ENCODE assay signal across 13 cellular contexts in genomic region chr16:68361485-68361884, GRCh38.
"Had no signal": no experiment of that assay in that cellular context is flagged by ENCODE, and none has a peak within 500 bp of the region (broad histone marks: within the 10 kb centered on the region; RNA-seq: fewer than 3 reads in every experiment).

No MANE protein-coding gene starts in this region.

- H3K27ac Mint-ChIP-seq: activated CD4-positive, alpha-beta memory T cell treated with anti-CD3 and anti-CD28 coated beads for 36 hours; activated naive CD4-positive, alpha-beta T cell treated with anti-CD3 and anti-CD28 coated beads, Interleukin-2, amount 50 U/mL, for 72 hours; natural killer cell treated with Interleukin-12 subunit alpha and Interleukin-12 subunit beta and Interleukin-15 and Interleukin-18, amount 100 ng/mL, for 72 hours had no signal

- H3K9me3 ChIP-seq: breast epithelium, testis had no signal

- H3K9me3 Mint-ChIP-seq: activated CD4-positive, alpha-beta memory T cell treated with anti-CD3 and anti-CD28 coated beads for 36 hours; activated naive CD4-positive, alpha-beta T cell treated with anti-CD3 and anti-CD28 coated beads, Interleukin-2, amount 50 U/mL, for 72 hours; activated T-cell treated with anti-CD3 and anti-CD28 coated beads, Interleukin-2, amount 50 U/mL, for 4 hours; natural killer cell treated with Interleukin-12 subunit alpha and Interleukin-12 subunit beta and Interleukin-15 and Interleukin-18, amount 100 ng/mL, for 72 hours; stimulated activated naive CD8-positive, alpha-beta T cell treated with anti-CD3 and anti-CD28 coated beads, Interleukin-15, amount 100 ng/mL, for 72 hours had no signal

- H3K4me3 Mint-ChIP-seq: activated CD4-positive, alpha-beta memory T cell treated with anti-CD3 and anti-CD28 coated beads for 36 hours; activated T-cell treated with anti-CD3 and anti-CD28 coated beads, Interleukin-2, amount 50 U/mL, for 4 hours; natural killer cell treated with Interleukin-12 subunit alpha and Interleukin-12 subunit beta and Interleukin-15 and Interleukin-18, amount 100 ng/mL, for 72 hours; stimulated activated naive CD8-positive, alpha-beta T cell treated with anti-CD3 and anti-CD28 coated beads, Interleukin-15, amount 100 ng/mL, for 72 hours had no signal

- H3K27me3 ChIP-seq: breast epithelium, testis had no signal

- H3K27ac ChIP-seq: breast epithelium, testis had no signal

- H3K4me3 ChIP-seq: testis had no signal

- H3K4me1 ChIP-seq: breast epithelium had no signal

- H3K27me3 Mint-ChIP-seq: activated CD4-positive, alpha-beta memory T cell treated with anti-CD3 and anti-CD28 coated beads for 36 hours had no signal

- DNase-seq: activated CD4-positive, alpha-beta memory T cell treated with anti-CD3 and anti-CD28 coated beads for 36 hours; activated CD4-positive, alpha-beta T cell treated with anti-CD3 and anti-CD28 coated beads for 1 hour; activated effector memory CD4-positive, alpha-beta T cell treated with anti-CD3 and anti-CD28 coated beads, Interleukin-2, amount 50 U/mL, for 16 hours; activated T-cell treated with anti-CD3 and anti-CD28 coated beads, Interleukin-2, amount 50 U/mL, for 4 hours; stimulated activated CD4-positive, alpha-beta T cell treated with anti-CD3 and anti-CD28 coated beads, Interleukin-15, amount 100 ng/mL, for 24 hours; stimulated activated CD4-positive, alpha-beta T cell treated with anti-CD3 and anti-CD28 coated beads, Interleukin-4, amount 100 ng/mL, for 24 hours; stimulated activated naive CD8-positive, alpha-beta T cell treated with anti-CD3 and anti-CD28 coated beads, Interleukin-15, amount 100 ng/mL, for 72 hours; T-helper 2 cell; testis had no signal

- H3K36me3 Mint-ChIP-seq: natural killer cell treated with Interleukin-12 subunit alpha and Interleukin-12 subunit beta and Interleukin-15 and Interleukin-18, amount 100 ng/mL, for 72 hours had no signal

- ATAC-seq: activated T-cell treated with anti-CD3 and anti-CD28 coated beads, Interleukin-2, amount 50 U/mL, for 4 hours; left lobe of liver; natural killer cell treated with Interleukin-12 subunit alpha and Interleukin-12 subunit beta and Interleukin-15 and Interleukin-18, amount 100 ng/mL, for 72 hours; stimulated activated naive CD8-positive, alpha-beta T cell treated with anti-CD3 and anti-CD28 coated beads, Interleukin-15, amount 100 ng/mL, for 72 hours had no signal
